1 cellular context compared by ENCODE assay signal in the genomic region with DNA sequence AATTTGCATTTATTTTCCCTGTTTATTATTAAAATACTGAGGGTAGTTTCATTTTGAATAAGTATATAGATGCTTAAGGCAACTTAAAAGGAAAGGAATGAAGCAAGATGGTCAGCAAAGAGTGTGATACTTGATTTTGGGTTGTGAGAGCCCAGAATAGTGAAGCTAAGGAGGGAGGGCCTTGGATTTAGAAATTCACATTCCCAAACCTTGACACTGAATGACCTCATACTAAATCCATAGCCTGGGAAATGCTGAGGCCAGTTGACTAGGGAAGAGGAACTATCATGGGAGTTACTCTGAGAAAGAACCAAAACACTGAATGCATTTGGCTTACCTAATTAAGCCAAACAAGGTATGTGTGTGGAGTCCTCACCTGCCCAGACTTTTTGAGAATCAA.
TF ChIP-seq lines count a peak whose summit lies in the region.

No MANE protein-coding gene starts in this region.

TF ChIP-seq in GM23338, 12 proteins besides CTCF, POLR2A, EP300 and RAD21:
- TF ChIP-seq ZNF462 (CRISPR knock-in tag; IDR thresholded peaks at IDR 0.05), result no peak
- no peak for TF ChIP-seq EZH2 (IDR thresholded peaks at IDR 0.05; ENCODE audit: low read depth, unreplicated experiment)
- TF ChIP-seq NANOG (IDR thresholded peaks at IDR 0.05; ENCODE audit: borderline replicate concordance), result no peak
- TF ChIP-seq, protein P1, sequence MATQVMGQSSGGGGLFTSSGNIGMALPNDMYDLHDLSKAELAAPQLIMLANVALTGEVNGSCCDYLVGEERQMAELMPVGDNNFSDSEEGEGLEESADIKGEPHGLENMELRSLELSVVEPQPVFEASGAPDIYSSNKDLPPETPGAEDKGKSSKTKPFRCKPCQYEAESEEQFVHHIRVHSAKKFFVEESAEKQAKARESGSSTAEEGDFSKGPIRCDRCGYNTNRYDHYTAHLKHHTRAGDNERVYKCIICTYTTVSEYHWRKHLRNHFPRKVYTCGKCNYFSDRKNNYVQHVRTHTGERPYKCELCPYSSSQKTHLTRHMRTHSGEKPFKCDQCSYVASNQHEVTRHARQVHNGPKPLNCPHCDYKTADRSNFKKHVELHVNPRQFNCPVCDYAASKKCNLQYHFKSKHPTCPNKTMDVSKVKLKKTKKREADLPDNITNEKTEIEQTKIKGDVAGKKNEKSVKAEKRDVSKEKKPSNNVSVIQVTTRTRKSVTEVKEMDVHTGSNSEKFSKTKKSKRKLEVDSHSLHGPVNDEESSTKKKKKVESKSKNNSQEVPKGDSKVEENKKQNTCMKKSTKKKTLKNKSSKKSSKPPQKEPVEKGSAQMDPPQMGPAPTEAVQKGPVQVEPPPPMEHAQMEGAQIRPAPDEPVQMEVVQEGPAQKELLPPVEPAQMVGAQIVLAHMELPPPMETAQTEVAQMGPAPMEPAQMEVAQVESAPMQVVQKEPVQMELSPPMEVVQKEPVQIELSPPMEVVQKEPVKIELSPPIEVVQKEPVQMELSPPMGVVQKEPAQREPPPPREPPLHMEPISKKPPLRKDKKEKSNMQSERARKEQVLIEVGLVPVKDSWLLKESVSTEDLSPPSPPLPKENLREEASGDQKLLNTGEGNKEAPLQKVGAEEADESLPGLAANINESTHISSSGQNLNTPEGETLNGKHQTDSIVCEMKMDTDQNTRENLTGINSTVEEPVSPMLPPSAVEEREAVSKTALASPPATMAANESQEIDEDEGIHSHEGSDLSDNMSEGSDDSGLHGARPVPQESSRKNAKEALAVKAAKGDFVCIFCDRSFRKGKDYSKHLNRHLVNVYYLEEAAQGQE (IDR thresholded peaks at IDR 0.05; ENCODE audit: unreplicated experiment), result no peak
TF ChIP-seq in GM23338: peak in this region for 0.
